1 cellular context compared by ENCODE assay signal in genomic region chr13:110555601-110556223, GRCh38.
TF ChIP-seq lines count a peak whose summit lies in the region.

No MANE protein-coding gene starts in this region.

TF ChIP-seq in HepG2, 621 proteins besides CTCF, POLR2A, EP300 and RAD21 (continued from another document):
- TF ChIP-seq ARID5B (CRISPR knock-in tag; IDR thresholded peaks at IDR 0.05) (peak; percentile 77), TBX2 (CRISPR knock-in tag; IDR thresholded peaks at IDR 0.05; ENCODE audit: borderline replicate concordance) (peak; percentile 57; the same call in 1 of the 2 replicates), IKZF5 (CRISPR knock-in tag; IDR thresholded peaks at IDR 0.05) (peak; percentile 32; the same call in 1 of the 2 replicates), NR2F6 (IDR thresholded peaks at IDR 0.05) (peak; percentile 29; the same call in 1 of the 2 replicates), NR2F6 (CRISPR knock-in tag; IDR thresholded peaks at IDR 0.05) (no peak), HIC2 (CRISPR knock-in tag; IDR thresholded peaks at IDR 0.05; ENCODE audit: low read depth) (peak; percentile 78), MIXL1 (CRISPR knock-in tag; IDR thresholded peaks at IDR 0.05) (0 out of 2 replicates have a peak, but pooled peaks have one; percentile 19), ZNF773 (CRISPR knock-in tag; IDR thresholded peaks at IDR 0.05; ENCODE audit: borderline replicate concordance) (no peak), ZNF891 (CRISPR knock-in tag; IDR thresholded peaks at IDR 0.05) (no peak), ZMYM4 (CRISPR knock-in tag; IDR thresholded peaks at IDR 0.05) (peak; percentile 28; the same call in 1 of the 2 replicates), ZNF746 (CRISPR knock-in tag; IDR thresholded peaks at IDR 0.05) (0 out of 2 replicates have a peak, but pooled peaks have one; percentile 30), FOXP1 (IDR thresholded peaks at IDR 0.05) (no peak), FOXP1 (CRISPR knock-in tag; IDR thresholded peaks at IDR 0.05) (peak; percentile 40; the same call in 1 of the 2 replicates), SKI (IDR thresholded peaks at IDR 0.05; ENCODE audit: partially characterized antibody) (peak; percentile 13), SOX6 (IDR thresholded peaks at IDR 0.05) (no peak), SOX6 (CRISPR knock-in tag; IDR thresholded peaks at IDR 0.05) (peak; percentile 59), LRRFIP1 (CRISPR knock-in tag; conservative IDR thresholded peaks at IDR 0.05) (no peak), CEBPG (CRISPR knock-in tag; IDR thresholded peaks at IDR 0.05) (peak; percentile 56), ZNF350 (CRISPR knock-in tag; IDR thresholded peaks at IDR 0.05; ENCODE audit: borderline replicate concordance, low read depth) (peak; percentile 48; the same call in 1 of the 2 replicates), ZKSCAN5 (CRISPR knock-in tag; IDR thresholded peaks at IDR 0.05) (no peak), RBM39 (IDR thresholded peaks at IDR 0.05; ENCODE audit: low read depth, low read length, poor library complexity, severe bottlenecking) (no peak), ZNF605 (CRISPR knock-in tag; IDR thresholded peaks at IDR 0.05) (0 out of 2 replicates have a peak, but pooled peaks have one; percentile 39), NCOA2 (CRISPR knock-in tag; IDR thresholded peaks at IDR 0.05) (peak; percentile 26; the same call in 1 of the 2 replicates), ELF3 (CRISPR knock-in tag; IDR thresholded peaks at IDR 0.05) (peak; percentile 100)
- TF ChIP-seq, protein P1, sequence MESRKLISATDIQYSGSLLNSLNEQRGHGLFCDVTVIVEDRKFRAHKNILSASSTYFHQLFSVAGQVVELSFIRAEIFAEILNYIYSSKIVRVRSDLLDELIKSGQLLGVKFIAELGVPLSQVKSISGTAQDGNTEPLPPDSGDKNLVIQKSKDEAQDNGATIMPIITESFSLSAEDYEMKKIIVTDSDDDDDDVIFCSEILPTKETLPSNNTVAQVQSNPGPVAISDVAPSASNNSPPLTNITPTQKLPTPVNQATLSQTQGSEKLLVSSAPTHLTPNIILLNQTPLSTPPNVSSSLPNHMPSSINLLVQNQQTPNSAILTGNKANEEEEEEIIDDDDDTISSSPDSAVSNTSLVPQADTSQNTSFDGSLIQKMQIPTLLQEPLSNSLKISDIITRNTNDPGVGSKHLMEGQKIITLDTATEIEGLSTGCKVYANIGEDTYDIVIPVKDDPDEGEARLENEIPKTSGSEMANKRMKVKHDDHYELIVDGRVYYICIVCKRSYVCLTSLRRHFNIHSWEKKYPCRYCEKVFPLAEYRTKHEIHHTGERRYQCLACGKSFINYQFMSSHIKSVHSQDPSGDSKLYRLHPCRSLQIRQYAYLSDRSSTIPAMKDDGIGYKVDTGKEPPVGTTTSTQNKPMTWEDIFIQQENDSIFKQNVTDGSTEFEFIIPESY (CRISPR knock-in tag; IDR thresholded peaks at IDR 0.05): no peak
- TF ChIP-seq, protein P2, sequence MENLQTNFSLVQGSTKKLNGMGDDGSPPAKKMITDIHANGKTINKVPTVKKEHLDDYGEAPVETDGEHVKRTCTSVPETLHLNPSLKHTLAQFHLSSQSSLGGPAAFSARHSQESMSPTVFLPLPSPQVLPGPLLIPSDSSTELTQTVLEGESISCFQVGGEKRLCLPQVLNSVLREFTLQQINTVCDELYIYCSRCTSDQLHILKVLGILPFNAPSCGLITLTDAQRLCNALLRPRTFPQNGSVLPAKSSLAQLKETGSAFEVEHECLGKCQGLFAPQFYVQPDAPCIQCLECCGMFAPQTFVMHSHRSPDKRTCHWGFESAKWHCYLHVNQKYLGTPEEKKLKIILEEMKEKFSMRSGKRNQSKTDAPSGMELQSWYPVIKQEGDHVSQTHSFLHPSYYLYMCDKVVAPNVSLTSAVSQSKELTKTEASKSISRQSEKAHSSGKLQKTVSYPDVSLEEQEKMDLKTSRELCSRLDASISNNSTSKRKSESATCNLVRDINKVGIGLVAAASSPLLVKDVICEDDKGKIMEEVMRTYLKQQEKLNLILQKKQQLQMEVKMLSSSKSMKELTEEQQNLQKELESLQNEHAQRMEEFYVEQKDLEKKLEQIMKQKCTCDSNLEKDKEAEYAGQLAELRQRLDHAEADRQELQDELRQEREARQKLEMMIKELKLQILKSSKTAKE (CRISPR knock-in tag; IDR thresholded peaks at IDR 0.05; ENCODE audit: borderline replicate concordance): no peak
- TF ChIP-seq, protein P3, sequence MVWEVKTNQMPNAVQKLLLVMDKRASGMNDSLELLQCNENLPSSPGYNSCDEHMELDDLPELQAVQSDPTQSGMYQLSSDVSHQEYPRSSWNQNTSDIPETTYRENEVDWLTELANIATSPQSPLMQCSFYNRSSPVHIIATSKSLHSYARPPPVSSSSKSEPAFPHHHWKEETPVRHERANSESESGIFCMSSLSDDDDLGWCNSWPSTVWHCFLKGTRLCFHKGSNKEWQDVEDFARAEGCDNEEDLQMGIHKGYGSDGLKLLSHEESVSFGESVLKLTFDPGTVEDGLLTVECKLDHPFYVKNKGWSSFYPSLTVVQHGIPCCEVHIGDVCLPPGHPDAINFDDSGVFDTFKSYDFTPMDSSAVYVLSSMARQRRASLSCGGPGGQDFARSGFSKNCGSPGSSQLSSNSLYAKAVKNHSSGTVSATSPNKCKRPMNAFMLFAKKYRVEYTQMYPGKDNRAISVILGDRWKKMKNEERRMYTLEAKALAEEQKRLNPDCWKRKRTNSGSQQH (CRISPR knock-in tag; IDR thresholded peaks at IDR 0.05; ENCODE audit: low read depth): 0 out of 2 replicates have a peak, but pooled peaks have one; percentile 70
- TF ChIP-seq, protein P4, sequence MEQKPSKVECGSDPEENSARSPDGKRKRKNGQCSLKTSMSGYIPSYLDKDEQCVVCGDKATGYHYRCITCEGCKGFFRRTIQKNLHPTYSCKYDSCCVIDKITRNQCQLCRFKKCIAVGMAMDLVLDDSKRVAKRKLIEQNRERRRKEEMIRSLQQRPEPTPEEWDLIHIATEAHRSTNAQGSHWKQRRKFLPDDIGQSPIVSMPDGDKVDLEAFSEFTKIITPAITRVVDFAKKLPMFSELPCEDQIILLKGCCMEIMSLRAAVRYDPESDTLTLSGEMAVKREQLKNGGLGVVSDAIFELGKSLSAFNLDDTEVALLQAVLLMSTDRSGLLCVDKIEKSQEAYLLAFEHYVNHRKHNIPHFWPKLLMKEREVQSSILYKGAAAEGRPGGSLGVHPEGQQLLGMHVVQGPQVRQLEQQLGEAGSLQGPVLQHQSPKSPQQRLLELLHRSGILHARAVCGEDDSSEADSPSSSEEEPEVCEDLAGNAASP (CRISPR knock-in tag; IDR thresholded peaks at IDR 0.05; ENCODE audit: borderline replicate concordance): peak; percentile 31; the same call in 1 of the 2 replicates
- TF ChIP-seq, protein P5, sequence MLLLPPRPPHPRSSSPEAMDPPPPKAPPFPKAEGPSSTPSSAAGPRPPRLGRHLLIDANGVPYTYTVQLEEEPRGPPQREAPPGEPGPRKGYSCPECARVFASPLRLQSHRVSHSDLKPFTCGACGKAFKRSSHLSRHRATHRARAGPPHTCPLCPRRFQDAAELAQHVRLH (CRISPR knock-in tag; IDR thresholded peaks at IDR 0.05; ENCODE audit: borderline replicate concordance, low read depth): no peak
- TF ChIP-seq, protein P6, sequence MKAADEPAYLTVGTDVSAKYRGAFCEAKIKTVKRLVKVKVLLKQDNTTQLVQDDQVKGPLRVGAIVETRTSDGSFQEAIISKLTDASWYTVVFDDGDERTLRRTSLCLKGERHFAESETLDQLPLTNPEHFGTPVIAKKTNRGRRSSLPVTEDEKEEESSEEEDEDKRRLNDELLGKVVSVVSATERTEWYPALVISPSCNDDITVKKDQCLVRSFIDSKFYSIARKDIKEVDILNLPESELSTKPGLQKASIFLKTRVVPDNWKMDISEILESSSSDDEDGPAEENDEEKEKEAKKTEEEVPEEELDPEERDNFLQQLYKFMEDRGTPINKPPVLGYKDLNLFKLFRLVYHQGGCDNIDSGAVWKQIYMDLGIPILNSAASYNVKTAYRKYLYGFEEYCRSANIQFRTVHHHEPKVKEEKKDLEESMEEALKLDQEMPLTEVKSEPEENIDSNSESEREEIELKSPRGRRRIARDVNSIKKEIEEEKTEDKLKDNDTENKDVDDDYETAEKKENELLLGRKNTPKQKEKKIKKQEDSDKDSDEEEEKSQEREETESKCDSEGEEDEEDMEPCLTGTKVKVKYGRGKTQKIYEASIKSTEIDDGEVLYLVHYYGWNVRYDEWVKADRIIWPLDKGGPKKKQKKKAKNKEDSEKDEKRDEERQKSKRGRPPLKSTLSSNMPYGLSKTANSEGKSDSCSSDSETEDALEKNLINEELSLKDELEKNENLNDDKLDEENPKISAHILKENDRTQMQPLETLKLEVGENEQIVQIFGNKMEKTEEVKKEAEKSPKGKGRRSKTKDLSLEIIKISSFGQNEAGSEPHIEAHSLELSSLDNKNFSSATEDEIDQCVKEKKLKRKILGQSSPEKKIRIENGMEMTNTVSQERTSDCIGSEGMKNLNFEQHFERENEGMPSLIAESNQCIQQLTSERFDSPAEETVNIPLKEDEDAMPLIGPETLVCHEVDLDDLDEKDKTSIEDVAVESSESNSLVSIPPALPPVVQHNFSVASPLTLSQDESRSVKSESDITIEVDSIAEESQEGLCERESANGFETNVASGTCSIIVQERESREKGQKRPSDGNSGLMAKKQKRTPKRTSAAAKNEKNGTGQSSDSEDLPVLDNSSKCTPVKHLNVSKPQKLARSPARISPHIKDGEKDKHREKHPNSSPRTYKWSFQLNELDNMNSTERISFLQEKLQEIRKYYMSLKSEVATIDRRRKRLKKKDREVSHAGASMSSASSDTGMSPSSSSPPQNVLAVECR (CRISPR knock-in tag; IDR thresholded peaks at IDR 0.05; ENCODE audit: borderline replicate concordance): peak; percentile 61; the same call in 1 of the 2 replicates
